1 cellular context compared by ENCODE assay signal in genomic region chr5:116600876-116601275, GRCh38.
TF ChIP-seq lines count a peak whose summit lies in the region.

No MANE protein-coding gene starts in this region.

TF ChIP-seq in HepG2, 621 proteins besides CTCF, POLR2A, EP300 and RAD21:
- TF ChIP-seq MAZ (IDR thresholded peaks at IDR 0.05; ENCODE audit: borderline replicate concordance, low read depth, low read length) (no peak), MAZ (CRISPR knock-in tag; IDR thresholded peaks at IDR 0.05; ENCODE audit: low read depth) (no peak), FOXO1 (CRISPR knock-in tag; IDR thresholded peaks at IDR 0.05) (no peak), ZNF75D (CRISPR knock-in tag; IDR thresholded peaks at IDR 0.05; ENCODE audit: borderline replicate concordance) (no peak), ZNF296 (CRISPR knock-in tag; conservative IDR thresholded peaks at IDR 0.05) (no peak), PLSCR1 (CRISPR knock-in tag; IDR thresholded peaks at IDR 0.05; ENCODE audit: borderline replicate concordance) (no peak), ZNF44 (CRISPR knock-in tag; IDR thresholded peaks at IDR 0.05) (no peak), ZNF720 (CRISPR knock-in tag; IDR thresholded peaks at IDR 0.05) (no peak), DDIT3 (CRISPR knock-in tag; IDR thresholded peaks at IDR 0.05) (no peak), ARID3A (IDR thresholded peaks at IDR 0.05; ENCODE audit: low read depth, low read length) (no peak), HNRNPL (IDR thresholded peaks at IDR 0.05; ENCODE audit: low read depth, low read length) (no peak), PAX8 (CRISPR knock-in tag; IDR thresholded peaks at IDR 0.05; ENCODE audit: borderline replicate concordance) (no peak), YEATS2 (CRISPR knock-in tag; IDR thresholded peaks at IDR 0.05; ENCODE audit: borderline replicate concordance) (no peak), SP1 (IDR thresholded peaks at IDR 0.05) (no peak), SP1 (CRISPR knock-in tag; IDR thresholded peaks at IDR 0.05) (no peak), ZNF816 (CRISPR knock-in tag; IDR thresholded peaks at IDR 0.05; ENCODE audit: borderline replicate concordance) (no peak), ZBTB10 (CRISPR knock-in tag; IDR thresholded peaks at IDR 0.05; ENCODE audit: borderline replicate concordance) (no peak), ZNF382 (CRISPR knock-in tag; IDR thresholded peaks at IDR 0.05; ENCODE audit: borderline replicate concordance) (no peak), ZNF383 (CRISPR knock-in tag; IDR thresholded peaks at IDR 0.05; ENCODE audit: borderline replicate concordance) (no peak), JDP2 (CRISPR knock-in tag; IDR thresholded peaks at IDR 0.05; ENCODE audit: borderline replicate concordance) (no peak), HMGA1 (CRISPR knock-in tag; conservative IDR thresholded peaks at IDR 0.05) (no peak), MIXL1 (CRISPR knock-in tag; IDR thresholded peaks at IDR 0.05) (no peak)
